ENCODE assay signal across 8 cellular contexts in the genomic region with DNA sequence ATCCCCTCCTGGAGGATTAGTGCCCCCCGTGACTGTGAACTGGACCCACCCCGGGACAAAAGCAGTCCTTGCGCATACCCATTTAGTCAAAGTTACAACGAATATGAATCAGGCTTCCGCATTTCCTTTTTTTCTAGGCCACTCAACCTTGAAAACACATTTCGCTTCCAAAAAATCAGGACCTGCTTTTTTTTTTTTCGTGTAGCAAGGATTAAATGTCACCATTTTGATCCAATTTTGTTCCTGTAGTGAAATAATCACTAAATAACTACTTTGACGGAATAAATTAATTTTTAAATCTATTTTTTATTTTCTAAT. TPM values are rescaled to one million over a fixed set of nuclear protein-coding genes. Genes with fewer than 3 reads are reported as not detected.
DNase-seq lines count a peak whose midpoint lies in the region; ATAC-seq and TF ChIP-seq lines count a peak whose summit lies in the region.

No MANE protein-coding gene starts in this region.

- TF ChIP-seq CTCF in Caco-2 (IDR thresholded peaks at IDR 0.05; ENCODE audit: insufficient read depth in 1 of 2, low read depth in 1 of 2, low read length in 1 of 2, severe bottlenecking in 1 of 2, unreplicated experiment in 1 of 2) (no peak), PC-3 (conservative IDR thresholded peaks at IDR 0.05; ENCODE audit: low read depth, low read length) (0 out of 2 replicates have a peak, but pooled peaks have one; percentile 2), endothelial cell (IDR thresholded peaks at IDR 0.05; ENCODE audit: unreplicated experiment) (no peak), osteocyte (IDR thresholded peaks at IDR 0.05) (peak; percentile 1), GM13976 (IDR thresholded peaks at IDR 0.05; ENCODE audit: borderline replicate concordance, control extremely low read depth, extremely low read depth, insufficient read depth, missing control alignments) (no peak)

- H3K79me2 ChIP-seq in PC-3 (ENCODE audit: low read length) = no peaks in the 10 kb centered on the region

- H3K4me1 Mint-ChIP-seq in Caco-2 (ENCODE audit: low read depth, unreplicated experiment) (peaks cover 6% of the 10 kb centered on the region), endothelial cell (ENCODE audit: unreplicated experiment) (peaks cover 3% of the 10 kb centered on the region), osteocyte (ENCODE audit: unreplicated experiment) (peaks cover 7% of the 10 kb centered on the region)

- peak overlapping the region; percentile 76 for H2AFZ ChIP-seq in PC-3 (ENCODE audit: low read length)

- DNase-seq in Caco-2 = no peak
- DNase-seq in PC-3 = no peak
- no peak for DNase-seq in endothelial cell (ENCODE audit: low spot score)
- DNase-seq in osteocyte (ENCODE audit: extremely low spot score, unreplicated experiment) = no peak
- no peak for DNase-seq in OCI-M2 (lab: John Stamatoyannopoulos, UW; ENCODE audit: unreplicated experiment)
- no peak for DNase-seq in GM13976 (ENCODE audit: low spot score)
- DNase-seq in pons (ENCODE audit: low spot score) = no peak
- no peak for DNase-seq in kidney tubule cell (ENCODE audit: low spot score)

- H3K9me3 Mint-ChIP-seq in Caco-2 (ENCODE audit: unreplicated experiment) (no peaks in the 10 kb centered on the region), endothelial cell (ENCODE audit: unreplicated experiment) (no peaks in the 10 kb centered on the region), osteocyte (ENCODE audit: unreplicated experiment) (no peaks in the 10 kb centered on the region)

- in situ Hi-C loops in GM13976 (cut with MboI; ENCODE audit: low sequenced_read_pairs, unreplicated experiment) = no loop called here

- H3K27ac Mint-ChIP-seq in Caco-2 (ENCODE audit: unreplicated experiment) = peak overlapping the region; percentile 56
- peak overlapping the region; percentile 68 for H3K27ac Mint-ChIP-seq in endothelial cell (ENCODE audit: unreplicated experiment)
- no peak overlapping the region for H3K27ac Mint-ChIP-seq in osteocyte (ENCODE audit: unreplicated experiment)

- H4K20me1 ChIP-seq in PC-3 (ENCODE audit: low read length) = no peaks in the 10 kb centered on the region

- BruUV-seq in Caco-2 (replicated peaks; lab: Mats Ljungman, UMichigan) (no TSS peak), PC-3 (replicated peaks; lab: Mats Ljungman, UMichigan) (no TSS peak)

- peak overlapping the region; percentile 74 for H3K4me3 ChIP-seq in Caco-2 (ENCODE audit: low read depth, low read length)
- H3K4me3 ChIP-seq in PC-3 (ENCODE audit: low read length) = peak overlapping the region; percentile 62

- H3K27ac ChIP-seq in PC-3 (ENCODE audit: low read length) = no peak overlapping the region

- peaks cover 19% of the 10 kb centered on the region for H3K27me3 Mint-ChIP-seq in Caco-2 (ENCODE audit: insufficient read depth, unreplicated experiment)
- H3K27me3 Mint-ChIP-seq in endothelial cell (ENCODE audit: unreplicated experiment) = peaks cover 1% of the 10 kb centered on the region
- H3K27me3 Mint-ChIP-seq in osteocyte (ENCODE audit: unreplicated experiment) = peaks cover 83% of the 10 kb centered on the region

- intact Hi-C loops in Caco-2 (cut with micrococcal nuclease; ENCODE audit: unreplicated experiment) (loop anchor here (2.0 kb wide), 2 partner anchors 59 to 89 kb away; partner anchors contain the start of gene C2orf69), PC-3 (cut with micrococcal nuclease) (no loop called here)

- H3K4me1 ChIP-seq in Caco-2 (no peaks in the 10 kb centered on the region), PC-3 (ENCODE audit: insufficient read depth, low read length) (peaks cover 10% of the 10 kb centered on the region; the same call in 1 of the 2 replicates)

- no peaks in the 10 kb centered on the region for H3F3A ChIP-seq in PC-3 (ENCODE audit: low read length, unreplicated experiment)

- H3K36me3 Mint-ChIP-seq in Caco-2 (ENCODE audit: insufficient read depth, unreplicated experiment) (no peaks in the 10 kb centered on the region), endothelial cell (ENCODE audit: low read depth, unreplicated experiment) (no peaks in the 10 kb centered on the region), osteocyte (ENCODE audit: unreplicated experiment) (no peaks in the 10 kb centered on the region)

- no peaks in the 10 kb centered on the region for H3K27me3 ChIP-seq in Caco-2 (replicated peaks; ENCODE audit: control insufficient read depth, insufficient read depth, low read length)
- H3K27me3 ChIP-seq in PC-3 (ENCODE audit: low read length) = peaks cover 77% of the 10 kb centered on the region

- ATAC-seq in PC-3 = no peak

- H3K4me2 ChIP-seq in PC-3 (ENCODE audit: low read length) = peak overlapping the region; percentile 93

- no peaks in the 10 kb centered on the region for H3K9me2 ChIP-seq in PC-3 (replicated peaks; ENCODE audit: low read length)

- H3K9ac ChIP-seq in PC-3 (ENCODE audit: low read length) = no peak overlapping the region

- CTCF ChIA-PET in Caco-2 (lab: Charles Lee) = no interaction called here
- CTCF ChIA-PET in PC-3 (lab: Charles Lee) = no interaction called here

- H3K36me3 ChIP-seq in Caco-2 (ENCODE audit: control insufficient read depth, insufficient read depth, low read length) (no peaks in the 10 kb centered on the region), PC-3 (ENCODE audit: low read depth, low read length) (no peaks in the 10 kb centered on the region)

- H3K4me3 Mint-ChIP-seq in Caco-2 (ENCODE audit: unreplicated experiment) (peak overlapping the region; percentile 83), endothelial cell (ENCODE audit: unreplicated experiment) (peak overlapping the region; percentile 97), osteocyte (ENCODE audit: unreplicated experiment) (peak overlapping the region; percentile 89)

- H3K9me3 ChIP-seq in Caco-2 (no peaks in the 10 kb centered on the region), PC-3 (ENCODE audit: low read length) (no peaks in the 10 kb centered on the region)

- POLR2A ChIA-PET in Caco-2 (lab: Charles Lee) (no interaction called here), PC-3 (lab: Charles Lee; ENCODE audit: unreplicated experiment) (no interaction called here)

RNA-seq across cellular contexts. Expression of gene FTCDNL1, which starts 0.5 kb away (rescaled TPM):
- total RNA-seq in Caco-2 (2022) (0.35 and 0.68 TPM in 2 replicates), PC-3 (2014; rRNA removed) (0.11 and 0.52 TPM in 2 replicates), endothelial cell (ENCODE audit: unreplicated experiment) (1.0 TPM), osteocyte (0.76 TPM in 1 of 2 replicates, not detected in the other)

RNA-seq across cellular contexts. Expression of gene C2orf69, which starts 59.6 kb away (rescaled TPM):
- total RNA-seq in Caco-2 (2022) (16.6 and 17.1 TPM in 2 replicates), PC-3 (2014; rRNA removed) (10.5 and 15.0 TPM in 2 replicates), endothelial cell (ENCODE audit: unreplicated experiment) (16.1 TPM), osteocyte (8.8 and 9.3 TPM in 2 replicates)

Comparison
In these comparisons a context has a peak if more than half of its experiments do, and no peak if none do; other contexts are left out.
1. CTCF ChIP-seq: peak in PC-3 (single experiment) and osteocyte (single experiment); none in Caco-2 (0 of 2), endothelial cell (single experiment) and GM13976 (single experiment).
2. Peak in every context shown above with its lines, with median percentiles within 50 percentile points of each other: H3K4me3 Mint-ChIP-seq.